In genomic region chr15:53589526-53590057, GRCh38 we compare ENCODE assay signal across 21 cellular contexts.
"Had no signal": no experiment of that assay in that cellular context is flagged by ENCODE, and none has a peak within 500 bp of the region (broad histone marks: within the 10 kb centered on the region; RNA-seq: fewer than 3 reads in every experiment).

No MANE protein-coding gene starts in this region.

- H3K27me3 ChIP-seq: esophagus muscularis mucosa, gastrocnemius medialis, ovary, stomach had no signal

- DNase-seq: effector memory CD8-positive, alpha-beta T cell; gastrocnemius medialis; islet precursor cell; left cardiac atrium; left ventricle myocardium inferior; lower lobe of right lung; midbrain; naive B cell; ovary; right cardiac atrium; small intestine; stimulated activated CD4-positive, alpha-beta T cell treated with anti-CD3 and anti-CD28 coated beads, Interleukin-12 subunit alpha, Interleukin-12 subunit beta, amount 100 ng/mL, for 4 hours; stimulated activated naive CD4-positive, alpha-beta T cell; stomach; substantia nigra had no signal

- H3K27ac ChIP-seq: epithelial cell of prostate, esophagus muscularis mucosa, gastrocnemius medialis, left ventricle myocardium inferior, lower lobe of right lung, ovary, stomach, thoracic aorta had no signal

- H3K36me3 ChIP-seq: esophagus muscularis mucosa, gastrocnemius medialis, left ventricle myocardium inferior, lower lobe of right lung, ovary, stomach, thoracic aorta had no signal

- H3K9me3 Mint-ChIP-seq: dendritic cell treated with granulocyte-macrophage colony-stimulating factor and Interleukin-4, amounts not matched to agents 40 ng/mL and 50 ng/mL, for 4 days; memory B cell; nephron had no signal

- H3K4me3 ChIP-seq: esophagus muscularis mucosa, gastrocnemius medialis, left ventricle myocardium inferior, lower lobe of right lung, ovary, stomach, thoracic aorta had no signal

- H3K4me1 Mint-ChIP-seq: nephron had no signal

- H3K4me3 Mint-ChIP-seq: dendritic cell treated with granulocyte-macrophage colony-stimulating factor and Interleukin-4, amounts not matched to agents 40 ng/mL and 50 ng/mL, for 4 days; effector memory CD8-positive, alpha-beta T cell; memory B cell; naive B cell; nephron had no signal

- H3K36me3 Mint-ChIP-seq: memory B cell, naive B cell had no signal

- H3K4me1 ChIP-seq: esophagus muscularis mucosa, left ventricle myocardium inferior, lower lobe of right lung, stomach had no signal

- H3K27ac Mint-ChIP-seq: dendritic cell treated with granulocyte-macrophage colony-stimulating factor and Interleukin-4, amounts not matched to agents 40 ng/mL and 50 ng/mL, for 4 days; effector memory CD8-positive, alpha-beta T cell; memory B cell; naive B cell had no signal

- H3K27me3 Mint-ChIP-seq: dendritic cell treated with granulocyte-macrophage colony-stimulating factor and Interleukin-4, amounts not matched to agents 40 ng/mL and 50 ng/mL, for 4 days; effector memory CD8-positive, alpha-beta T cell; memory B cell; naive B cell had no signal

- H3K9me3 ChIP-seq: esophagus muscularis mucosa, gastrocnemius medialis, left ventricle myocardium inferior, lower lobe of right lung, ovary, stomach, thoracic aorta had no signal
